In the genomic region with DNA sequence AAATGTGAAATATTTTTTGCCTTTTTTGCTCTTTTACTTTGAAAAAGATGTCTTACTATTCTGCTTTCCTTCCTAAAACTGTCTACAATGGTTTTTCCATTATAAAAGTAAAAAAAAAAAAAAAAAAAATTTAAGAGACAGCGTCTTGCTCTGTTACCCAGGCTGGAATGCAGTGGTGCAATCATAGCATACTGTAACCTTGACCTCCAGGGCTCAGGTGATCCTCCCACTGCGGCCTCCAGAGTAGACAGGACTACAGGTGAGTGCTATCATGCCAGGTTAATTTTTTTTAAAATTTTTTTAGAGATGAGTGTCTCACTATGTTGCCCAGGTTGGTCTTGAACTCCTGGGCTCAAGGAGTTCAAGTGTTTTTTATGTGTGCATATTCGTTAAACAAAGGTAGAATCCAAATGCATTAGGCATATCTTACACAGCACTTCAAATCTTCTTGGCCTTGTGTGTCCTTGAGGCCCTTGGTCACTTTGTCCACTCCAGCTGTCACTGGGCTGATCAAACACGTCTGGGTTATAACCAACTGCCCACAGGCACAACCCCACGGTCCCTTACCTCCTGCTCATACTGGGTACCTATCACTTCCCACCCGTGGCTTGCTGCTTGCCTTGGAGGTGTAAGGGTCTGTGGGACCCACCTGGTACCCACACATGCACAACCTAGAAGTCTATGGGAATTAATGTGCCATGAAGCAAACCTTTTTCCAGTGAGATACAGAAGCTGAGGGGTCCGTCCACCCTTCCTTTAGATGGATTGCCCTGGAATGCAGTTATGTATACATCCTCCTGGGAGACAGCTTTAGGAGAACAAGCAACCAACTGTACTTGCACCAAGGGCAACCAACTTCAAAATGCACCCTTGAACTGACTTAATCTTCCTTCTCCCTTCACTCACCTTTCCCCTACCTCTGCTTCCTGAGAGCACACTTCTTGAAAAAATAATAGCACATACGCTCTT, we compare ENCODE assay signal across 14 cellular contexts. TPM values are rescaled to one million over a fixed set of nuclear protein-coding genes. Genes with fewer than 3 reads are reported as not detected.
A peak's percentile ranks its signal among the peaks of the same experiment; 100 is the strongest.
DNase-seq lines count a peak whose midpoint lies in the region; ATAC-seq and TF ChIP-seq lines count a peak whose summit lies in the region.
"Had no signal": no experiment of that assay in that cellular context is flagged by ENCODE, and none has a peak within 500 bp of the region (broad histone marks: within the 10 kb centered on the region; RNA-seq: fewer than 3 reads in every experiment).

No MANE protein-coding gene starts in this region.

- no peak overlapping the region for H2BK5ac ChIP-seq in IMR-90 (ENCODE audit: low read depth, low read length, poor library complexity, severe bottlenecking)

- no peak overlapping the region for H2AFZ ChIP-seq in IMR-90 (replicated peaks; ENCODE audit: low read length, poor library complexity)

- CTCF ChIA-PET in IMR-90 (lab: Yijun Ruan, JAX) = no interaction called here

- H4K5ac ChIP-seq in IMR-90 (ENCODE audit: low read depth, low read length) = no peak overlapping the region

- H2BK15ac ChIP-seq in IMR-90 (ENCODE audit: low read depth, low read length) = no peak overlapping the region

- no peak overlapping the region for H2BK120ac ChIP-seq in IMR-90 (ENCODE audit: low read depth, low read length)

- peaks cover 13% of the 10 kb centered on the region; the same call in 1 of the 2 replicates for H3K9me1 ChIP-seq in IMR-90 (ENCODE audit: insufficient read depth, low read length)

- peak overlapping the region; percentile 28 for H3K27ac Mint-ChIP-seq in endodermal cell
- H3K27ac Mint-ChIP-seq: B cell had no signal

- H4K91ac ChIP-seq in IMR-90 (ENCODE audit: insufficient read depth, low read depth, low read length) = no peak overlapping the region

- ATAC-seq in IMR-90 (ENCODE audit: low read depth) = no peak

- no peak overlapping the region for H3K27ac ChIP-seq in IMR-90 (ENCODE audit: insufficient read depth, low read length)
- H3K27ac ChIP-seq in endodermal cell (ENCODE audit: low read depth, low read length) = no peak overlapping the region
- no peak overlapping the region for H3K27ac ChIP-seq in testis

- H4K20me1 ChIP-seq in IMR-90 (ENCODE audit: insufficient read depth, low read length) = no peaks in the 10 kb centered on the region; the same call in 1 of the 2 replicates

- no peak overlapping the region for H3K4me3 Mint-ChIP-seq in endodermal cell
- H3K4me3 Mint-ChIP-seq: B cell; CD4-positive, CD25-positive, alpha-beta regulatory T cell; CD8-positive, alpha-beta memory T cell had no signal

- no TSS peak for BruUV-seq in IMR-90 (replicated peaks; lab: Mats Ljungman, UMichigan)

- peak overlapping the region; percentile 18 for H3K23ac ChIP-seq in IMR-90 (ENCODE audit: low read depth, low read length)

- peaks cover 13% of the 10 kb centered on the region for H3K36me3 ChIP-seq in IMR-90 (ENCODE audit: control insufficient read depth, insufficient read depth, low read length)
- H3K36me3 ChIP-seq in endodermal cell (ENCODE audit: control insufficient read depth, insufficient read depth, low read length) = peaks cover 42% of the 10 kb centered on the region
- H3K36me3 ChIP-seq in testis (ENCODE audit: low read depth, missing control alignments) = no peaks in the 10 kb centered on the region
- H3K36me3 ChIP-seq in BE2C = no peaks in the 10 kb centered on the region; the same call in 1 of the 2 replicates

- DNase-seq in activated effector memory CD4-positive, alpha-beta T cell treated with anti-CD3 and anti-CD28 coated beads, Interleukin-2, amount 50 U/mL, for 16 hours = peak; percentile 42
- DNase-seq in activated effector memory CD4-positive, alpha-beta T cell treated with Interleukin-2 at 50 U/mL for 16 hours = no peak
- DNase-seq in IMR-90 = no peak
- no peak for DNase-seq in endodermal cell
- peak; percentile 28 for DNase-seq in posterior vena cava (ENCODE audit: low spot score)
- DNase-seq in NCI-H345 (lab: John Stamatoyannopoulos, UW) = no peak
- no peak for DNase-seq in testis
- DNase-seq in BE2C = no peak
- DNase-seq: C1 segment of cervical spinal cord; CD4-positive, CD25-positive, alpha-beta regulatory T cell; CD8-positive, alpha-beta memory T cell; COR-L47 had no signal

- POLR2A ChIA-PET in IMR-90 (lab: Charles Lee; ENCODE audit: unreplicated experiment) = no interaction called here

- H4K8ac ChIP-seq in IMR-90 (ENCODE audit: low read depth in 2 of 2, low read length in 2 of 2) = no peak overlapping the region

- in situ Hi-C loops in IMR-90 (cut with MboI; ENCODE audit: low sequenced_read_pairs) = no loop called here

- H3K4ac ChIP-seq in IMR-90 (ENCODE audit: low read depth, low read length) = no peak overlapping the region

- no peak overlapping the region for H3K56ac ChIP-seq in IMR-90 (ENCODE audit: extremely low read depth, insufficient read depth, low read length)

- H3K79me1 ChIP-seq in IMR-90 (ENCODE audit: low read depth in 1 of 2, low read length in 2 of 2) = peaks cover 31 to 40% of the 10 kb centered on the region in 2 experiments

- H3K9me3 Mint-ChIP-seq in endodermal cell = no peaks in the 10 kb centered on the region
- H3K9me3 Mint-ChIP-seq: CD4-positive, CD25-positive, alpha-beta regulatory T cell; CD8-positive, alpha-beta memory T cell had no signal

- H2BK20ac ChIP-seq in IMR-90 (ENCODE audit: low read depth, low read length) = no peak overlapping the region

- H3K4me1 ChIP-seq in IMR-90 (ENCODE audit: control insufficient read depth, insufficient read depth, low read length) (no peaks in the 10 kb centered on the region), endodermal cell (ENCODE audit: control insufficient read depth, insufficient read depth, low read length) (no peaks in the 10 kb centered on the region), testis (no peaks in the 10 kb centered on the region), BE2C (no peaks in the 10 kb centered on the region)
- H3K4me1 ChIP-seq: HAP-1 had no signal

- H3K4me3 ChIP-seq in IMR-90 (ENCODE audit: insufficient read depth, low read depth, low read length) (no peak overlapping the region), endodermal cell (ENCODE audit: low read length) (no peak overlapping the region), testis (no peak overlapping the region), BE2C (ENCODE audit: low read depth, low read length) (no peak overlapping the region)
- H3K4me3 ChIP-seq: HAP-1 had no signal

- peaks cover 54% of the 10 kb centered on the region for H3K36me3 Mint-ChIP-seq in endodermal cell (ENCODE audit: low read depth)

- no peaks in the 10 kb centered on the region for H3K9me3 ChIP-seq in IMR-90 (ENCODE audit: control insufficient read depth, insufficient read depth, low read length)
- no peaks in the 10 kb centered on the region for H3K9me3 ChIP-seq in endodermal cell (ENCODE audit: control insufficient read depth, low read length)
- H3K9me3 ChIP-seq in testis = no peaks in the 10 kb centered on the region
- H3K9me3 ChIP-seq in BE2C = no peaks in the 10 kb centered on the region
- H3K9me3 ChIP-seq: HAP-1 had no signal

- H3K27me3 ChIP-seq in IMR-90 (ENCODE audit: control insufficient read depth, insufficient read depth, low read length) (no peaks in the 10 kb centered on the region), endodermal cell (ENCODE audit: control insufficient read depth, insufficient read depth, low read length, poor library complexity, severe bottlenecking) (no peaks in the 10 kb centered on the region), testis (no peaks in the 10 kb centered on the region), BE2C (no peaks in the 10 kb centered on the region)

- no CpG with 5 or more reads among the region's 8 CpGs for WGBS in IMR-90 (ENCODE audit: extremely low coverage in 2 of 2, insufficient read length in 1 of 2), 2 experiments
- WGBS in endodermal cell (ENCODE audit: insufficient coverage in 1 of 2, insufficient read length in 1 of 2), 2 experiments = 91 to 94% methylated on average over 6 to 8 of the region's 8 CpGs
- WGBS in testis, 2 donors = 81 to 84% methylated on average over 8 of the region's 8 CpGs

- H3K18ac ChIP-seq in IMR-90 (ENCODE audit: low read depth, low read length) = no peak overlapping the region

- H3K4me1 Mint-ChIP-seq in endodermal cell = no peaks in the 10 kb centered on the region
- H3K4me1 Mint-ChIP-seq: B cell had no signal

- no peak overlapping the region for H3K14ac ChIP-seq in IMR-90 (replicated peaks; ENCODE audit: low read depth, low read length)

- dilution Hi-C loops in IMR-90 (cut with HindIII; ENCODE audit: low sequenced_read_pairs, unreplicated experiment) = no loop called here

- no peak overlapping the region for H3K4me2 ChIP-seq in IMR-90 (ENCODE audit: low read depth, low read length)

- H2AK9ac ChIP-seq in IMR-90 (replicated peaks; ENCODE audit: low read depth, low read length, poor library complexity) = no peak overlapping the region

- TF ChIP-seq POLR2A in IMR-90 (IDR thresholded peaks at IDR 0.05; ENCODE audit: low read depth, low read length) (no peak), testis (IDR thresholded peaks at IDR 0.05) (no peak)

- no peak overlapping the region for H2AK5ac ChIP-seq in IMR-90 (ENCODE audit: low read depth, low read length)

- no peak overlapping the region for H3K9ac ChIP-seq in IMR-90 (ENCODE audit: low read depth, low read length)
- no peak overlapping the region for H3K9ac ChIP-seq in endodermal cell (ENCODE audit: extremely low read depth, low read length, poor library complexity, severe bottlenecking)

- TF ChIP-seq CTCF in IMR-90 (conservative IDR thresholded peaks at IDR 0.05; ENCODE audit: low read depth, low read length) (no peak), endodermal cell (conservative IDR thresholded peaks at IDR 0.05) (no peak), testis (IDR thresholded peaks at IDR 0.05) (no peak), BE2C (IDR thresholded peaks at IDR 0.05; ENCODE audit: low read depth, low read length) (no peak)

- no peaks in the 10 kb centered on the region for H3K27me3 Mint-ChIP-seq in endodermal cell (ENCODE audit: insufficient read depth)
- H3K27me3 Mint-ChIP-seq: B cell; CD4-positive, CD25-positive, alpha-beta regulatory T cell; CD8-positive, alpha-beta memory T cell had no signal

- intact Hi-C loops in IMR-90 (cut with micrococcal nuclease) (loop anchor here (10.0 kb wide), 1 partner anchor 52 kb away; no protein-coding TSS in a partner anchor), posterior vena cava (cut with DNase I) (no loop called here), testis (cut with DNase I; ENCODE audit: low total_unique reads) (no loop called here)

- no peak for TF ChIP-seq RAD21 in IMR-90 (IDR thresholded peaks at IDR 0.05; ENCODE audit: low read length)

RNA-seq across cellular contexts. Expression of a gene that starts 12.8 kb away (rescaled TPM):
- total RNA-seq in IMR-90 (2012; rRNA removed) = 9.7 and 11.3 TPM in 2 replicates
- 9.3 and 10.7 TPM in 2 replicates for polyA plus RNA-seq in IMR-90 (2012; rRNA removed)
- 3.9 and 5.7 TPM in 2 replicates for polyA plus RNA-seq in IMR-90 (2012; cell fraction: cytosol; rRNA removed)
- 42.8 and 44.2 TPM in 2 replicates for polyA plus RNA-seq in IMR-90 (2012; cell fraction: nucleus; rRNA removed; ENCODE audit: low replicate concordance)
- total RNA-seq in endodermal cell = 10 to 100 TPM; 24.3 to 35.1 TPM
- polyA plus RNA-seq in endodermal cell (2013, experiment 1 of 2) = 31.6 TPM
- polyA plus RNA-seq in endodermal cell (2013, experiment 2 of 2) = 20.3 TPM
- 10 to 100 TPM in 1 of 2 donors, 1 to 10 TPM in 1; 7.9 to 10.5 TPM for total RNA-seq in posterior vena cava
- 10 to 100 TPM; 20.9 to 29.1 TPM for total RNA-seq in testis
- 17.2 TPM for polyA plus RNA-seq in testis (ENCODE audit: insufficient read depth, low read depth, low replicate concordance)
- 16.0 TPM for polyA plus RNA-seq in BE2C (2012; ENCODE audit: insufficient read depth, insufficient read length, low read depth)

RNA-seq across cellular contexts. Expression of a gene that starts 54.4 kb away (rescaled TPM):
- total RNA-seq in IMR-90 (2012; rRNA removed) (25.6 and 27.8 TPM in 2 replicates), endodermal cell (100 to 1,000 TPM in 1 of 2 donors, 10 to 100 TPM in 1; 60.6 to 159 TPM), posterior vena cava (10 to 100 TPM; 84.0 to 92.2 TPM), testis (100 to 1,000 TPM; 106 to 109 TPM)
- polyA plus RNA-seq in IMR-90 (2012; rRNA removed) (11.2 and 11.6 TPM in 2 replicates), testis (ENCODE audit: insufficient read depth, low read depth, low replicate concordance) (25.8 TPM)
- 3.9 and 5.0 TPM in 2 replicates for polyA plus RNA-seq in IMR-90 (2012; cell fraction: cytosol; rRNA removed)
- 4.5 and 8.7 TPM in 2 replicates for polyA plus RNA-seq in IMR-90 (2012; cell fraction: nucleus; rRNA removed; ENCODE audit: low replicate concordance)
- polyA plus RNA-seq in endodermal cell (2013, experiment 1 of 2) = 14.1 TPM
- 14.7 TPM for polyA plus RNA-seq in endodermal cell (2013, experiment 2 of 2)
- polyA plus RNA-seq in BE2C (2012; ENCODE audit: insufficient read depth, insufficient read length, low read depth) = 21.2 TPM

Comparison
In these comparisons a context has a peak if more than half of its experiments do, and no peak if none do; other contexts are left out.
1. DNase-seq: peak in activated effector memory CD4-positive, alpha-beta T cell treated with anti-CD3 and anti-CD28 coated beads, Interleukin-2, amount 50 U/mL, for 16 hours (single experiment) and posterior vena cava (single experiment); none in activated effector memory CD4-positive, alpha-beta T cell treated with Interleukin-2 at 50 U/mL for 16 hours (single experiment), IMR-90 (single experiment), endodermal cell (single experiment), NCI-H345 (single experiment), testis (single experiment) and BE2C (single experiment).